1 cellular context compared by ENCODE assay signal in the genomic region with DNA sequence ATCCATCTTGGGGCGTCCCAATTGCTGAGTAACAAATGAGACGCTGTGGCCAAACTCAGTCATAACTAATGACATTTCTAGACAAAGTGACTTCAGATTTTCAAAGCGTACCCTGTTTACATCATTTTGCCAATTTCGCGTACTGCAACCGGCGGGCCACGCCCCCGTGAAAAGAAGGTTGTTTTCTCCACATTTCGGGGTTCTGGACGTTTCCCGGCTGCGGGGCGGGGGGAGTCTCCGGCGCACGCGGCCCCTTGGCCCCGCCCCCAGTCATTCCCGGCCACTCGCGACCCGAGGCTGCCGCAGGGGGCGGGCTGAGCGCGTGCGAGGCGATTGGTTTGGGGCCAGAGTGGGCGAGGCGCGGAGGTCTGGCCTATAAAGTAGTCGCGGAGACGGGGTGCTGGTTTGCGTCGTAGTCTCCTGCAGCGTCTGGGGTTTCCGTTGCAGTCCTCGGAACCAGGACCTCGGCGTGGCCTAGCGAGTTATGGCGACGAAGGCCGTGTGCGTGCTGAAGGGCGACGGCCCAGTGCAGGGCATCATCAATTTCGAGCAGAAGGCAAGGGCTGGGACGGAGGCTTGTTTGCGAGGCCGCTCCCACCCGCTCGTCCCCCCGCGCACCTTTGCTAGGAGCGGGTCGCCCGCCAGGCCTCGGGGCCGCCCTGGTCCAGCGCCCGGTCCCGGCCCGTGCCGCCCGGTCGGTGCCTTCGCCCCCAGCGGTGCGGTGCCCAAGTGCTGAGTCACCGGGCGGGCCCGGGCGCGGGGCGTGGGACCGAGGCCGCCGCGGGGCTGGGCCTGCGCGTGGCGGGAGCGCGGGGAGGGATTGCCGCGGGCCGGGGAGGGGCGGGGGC.
A peak's percentile ranks its signal among the peaks of the same experiment; 100 is the strongest.
TF ChIP-seq lines count a peak whose summit lies in the region.

Gene SOD1, plus strand, starts transcription at position 408 of the 848 bp plus-strand sequence. Its CDS starts 77 bp downstream, at position 485.

TF ChIP-seq in HepG2, 621 proteins besides CTCF, POLR2A, EP300 and RAD21 (continued from another document and continues in another):
- TF ChIP-seq, protein P1, sequence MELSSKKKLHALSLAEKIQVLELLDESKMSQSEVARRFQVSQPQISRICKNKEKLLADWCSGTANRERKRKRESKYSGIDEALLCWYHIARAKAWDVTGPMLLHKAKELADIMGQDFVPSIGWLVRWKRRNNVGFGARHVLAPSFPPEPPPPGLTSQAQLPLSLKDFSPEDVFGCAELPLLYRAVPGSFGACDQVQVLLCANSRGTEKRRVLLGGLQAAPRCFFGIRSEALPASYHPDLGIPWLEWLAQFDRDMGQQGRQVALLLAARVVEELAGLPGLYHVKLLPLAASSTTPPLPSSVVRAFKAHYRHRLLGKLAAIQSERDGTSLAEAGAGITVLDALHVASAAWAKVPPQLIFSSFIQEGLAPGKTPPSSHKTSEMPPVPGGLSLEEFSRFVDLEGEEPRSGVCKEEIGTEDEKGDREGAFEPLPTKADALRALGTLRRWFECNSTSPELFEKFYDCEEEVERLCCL (CRISPR knock-in tag; IDR thresholded peaks at IDR 0.05; ENCODE audit: borderline replicate concordance): peak; percentile 89; the same call in 1 of the 2 replicates
- TF ChIP-seq, protein P2, sequence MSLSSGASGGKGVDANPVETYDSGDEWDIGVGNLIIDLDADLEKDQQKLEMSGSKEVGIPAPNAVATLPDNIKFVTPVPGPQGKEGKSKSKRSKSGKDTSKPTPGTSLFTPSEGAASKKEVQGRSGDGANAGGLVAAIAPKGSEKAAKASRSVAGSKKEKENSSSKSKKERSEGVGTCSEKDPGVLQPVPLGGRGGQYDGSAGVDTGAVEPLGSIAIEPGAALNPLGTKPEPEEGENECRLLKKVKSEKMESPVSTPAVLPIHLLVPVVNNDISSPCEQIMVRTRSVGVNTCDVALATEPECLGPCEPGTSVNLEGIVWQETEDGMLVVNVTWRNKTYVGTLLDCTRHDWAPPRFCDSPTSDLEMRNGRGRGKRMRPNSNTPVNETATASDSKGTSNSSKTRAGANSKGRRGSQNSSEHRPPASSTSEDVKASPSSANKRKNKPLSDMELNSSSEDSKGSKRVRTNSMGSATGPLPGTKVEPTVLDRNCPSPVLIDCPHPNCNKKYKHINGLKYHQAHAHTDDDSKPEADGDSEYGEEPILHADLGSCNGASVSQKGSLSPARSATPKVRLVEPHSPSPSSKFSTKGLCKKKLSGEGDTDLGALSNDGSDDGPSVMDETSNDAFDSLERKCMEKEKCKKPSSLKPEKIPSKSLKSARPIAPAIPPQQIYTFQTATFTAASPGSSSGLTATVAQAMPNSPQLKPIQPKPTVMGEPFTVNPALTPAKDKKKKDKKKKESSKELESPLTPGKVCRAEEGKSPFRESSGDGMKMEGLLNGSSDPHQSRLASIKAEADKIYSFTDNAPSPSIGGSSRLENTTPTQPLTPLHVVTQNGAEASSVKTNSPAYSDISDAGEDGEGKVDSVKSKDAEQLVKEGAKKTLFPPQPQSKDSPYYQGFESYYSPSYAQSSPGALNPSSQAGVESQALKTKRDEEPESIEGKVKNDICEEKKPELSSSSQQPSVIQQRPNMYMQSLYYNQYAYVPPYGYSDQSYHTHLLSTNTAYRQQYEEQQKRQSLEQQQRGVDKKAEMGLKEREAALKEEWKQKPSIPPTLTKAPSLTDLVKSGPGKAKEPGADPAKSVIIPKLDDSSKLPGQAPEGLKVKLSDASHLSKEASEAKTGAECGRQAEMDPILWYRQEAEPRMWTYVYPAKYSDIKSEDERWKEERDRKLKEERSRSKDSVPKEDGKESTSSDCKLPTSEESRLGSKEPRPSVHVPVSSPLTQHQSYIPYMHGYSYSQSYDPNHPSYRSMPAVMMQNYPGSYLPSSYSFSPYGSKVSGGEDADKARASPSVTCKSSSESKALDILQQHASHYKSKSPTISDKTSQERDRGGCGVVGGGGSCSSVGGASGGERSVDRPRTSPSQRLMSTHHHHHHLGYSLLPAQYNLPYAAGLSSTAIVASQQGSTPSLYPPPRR (CRISPR knock-in tag; IDR thresholded peaks at IDR 0.05; ENCODE audit: borderline replicate concordance): no peak
- TF ChIP-seq, protein P3, sequence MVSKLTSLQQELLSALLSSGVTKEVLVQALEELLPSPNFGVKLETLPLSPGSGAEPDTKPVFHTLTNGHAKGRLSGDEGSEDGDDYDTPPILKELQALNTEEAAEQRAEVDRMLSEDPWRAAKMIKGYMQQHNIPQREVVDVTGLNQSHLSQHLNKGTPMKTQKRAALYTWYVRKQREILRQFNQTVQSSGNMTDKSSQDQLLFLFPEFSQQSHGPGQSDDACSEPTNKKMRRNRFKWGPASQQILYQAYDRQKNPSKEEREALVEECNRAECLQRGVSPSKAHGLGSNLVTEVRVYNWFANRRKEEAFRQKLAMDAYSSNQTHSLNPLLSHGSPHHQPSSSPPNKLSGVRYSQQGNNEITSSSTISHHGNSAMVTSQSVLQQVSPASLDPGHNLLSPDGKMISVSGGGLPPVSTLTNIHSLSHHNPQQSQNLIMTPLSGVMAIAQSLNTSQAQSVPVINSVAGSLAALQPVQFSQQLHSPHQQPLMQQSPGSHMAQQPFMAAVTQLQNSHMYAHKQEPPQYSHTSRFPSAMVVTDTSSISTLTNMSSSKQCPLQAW (CRISPR knock-in tag; IDR thresholded peaks at IDR 0.05): peak; percentile 57; the same call in 1 of the 2 replicates
- no peak for TF ChIP-seq ZNF343 (CRISPR knock-in tag; IDR thresholded peaks at IDR 0.05)
- TF ChIP-seq KAT8 (CRISPR knock-in tag; IDR thresholded peaks at IDR 0.05): peak; percentile 57
- TF ChIP-seq KDM6A (CRISPR knock-in tag; IDR thresholded peaks at IDR 0.05; ENCODE audit: low read depth): 0 out of 2 replicates have a peak, but pooled peaks have one; percentile 10
- peak; percentile 90 for TF ChIP-seq DMAP1 (CRISPR knock-in tag; IDR thresholded peaks at IDR 0.05)
- peak; percentile 93 for TF ChIP-seq POGK (CRISPR knock-in tag; conservative IDR thresholded peaks at IDR 0.05)
- TF ChIP-seq NPAS2 (CRISPR knock-in tag; IDR thresholded peaks at IDR 0.05; ENCODE audit: borderline replicate concordance): no peak
- TF ChIP-seq ZSCAN25 (CRISPR knock-in tag; IDR thresholded peaks at IDR 0.05): no peak
- TF ChIP-seq NFYB (CRISPR knock-in tag; IDR thresholded peaks at IDR 0.05): peak; percentile 85
- peak; percentile 99 for TF ChIP-seq ZFY (CRISPR knock-in tag; IDR thresholded peaks at IDR 0.05)
- TF ChIP-seq ELF1 (CRISPR knock-in tag; IDR thresholded peaks at IDR 0.05): peak; percentile 36; the same call in 1 of the 2 replicates
- no peak for TF ChIP-seq ATF1 (CRISPR knock-in tag; IDR thresholded peaks at IDR 0.05)
- TF ChIP-seq, protein P4, sequence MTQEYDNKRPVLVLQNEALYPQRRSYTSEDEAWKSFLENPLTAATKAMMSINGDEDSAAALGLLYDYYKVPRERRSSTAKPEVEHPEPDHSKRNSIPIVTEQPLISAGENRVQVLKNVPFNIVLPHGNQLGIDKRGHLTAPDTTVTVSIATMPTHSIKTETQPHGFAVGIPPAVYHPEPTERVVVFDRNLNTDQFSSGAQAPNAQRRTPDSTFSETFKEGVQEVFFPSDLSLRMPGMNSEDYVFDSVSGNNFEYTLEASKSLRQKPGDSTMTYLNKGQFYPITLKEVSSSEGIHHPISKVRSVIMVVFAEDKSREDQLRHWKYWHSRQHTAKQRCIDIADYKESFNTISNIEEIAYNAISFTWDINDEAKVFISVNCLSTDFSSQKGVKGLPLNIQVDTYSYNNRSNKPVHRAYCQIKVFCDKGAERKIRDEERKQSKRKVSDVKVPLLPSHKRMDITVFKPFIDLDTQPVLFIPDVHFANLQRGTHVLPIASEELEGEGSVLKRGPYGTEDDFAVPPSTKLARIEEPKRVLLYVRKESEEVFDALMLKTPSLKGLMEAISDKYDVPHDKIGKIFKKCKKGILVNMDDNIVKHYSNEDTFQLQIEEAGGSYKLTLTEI (CRISPR knock-in tag; conservative IDR thresholded peaks at IDR 0.05): no peak
- 0 out of 2 replicates have a peak, but pooled peaks have one; percentile 41 for TF ChIP-seq ZNF124 (CRISPR knock-in tag; IDR thresholded peaks at IDR 0.05)
- TF ChIP-seq YEATS4 (CRISPR knock-in tag; IDR thresholded peaks at IDR 0.05; ENCODE audit: borderline replicate concordance): peak; percentile 93
- TF ChIP-seq MEIS1 (CRISPR knock-in tag; IDR thresholded peaks at IDR 0.05; ENCODE audit: borderline replicate concordance): 0 out of 2 replicates have a peak, but pooled peaks have one; percentile 69
- TF ChIP-seq KMT2A (CRISPR knock-in tag; IDR thresholded peaks at IDR 0.05): peak; percentile 61
- TF ChIP-seq NR1H2 (CRISPR knock-in tag; IDR thresholded peaks at IDR 0.05; ENCODE audit: borderline replicate concordance, low read depth): 0 out of 2 replicates have a peak, but pooled peaks have one; percentile 72
- peak; percentile 68 for TF ChIP-seq FOXO1 (CRISPR knock-in tag; IDR thresholded peaks at IDR 0.05)
- peak; percentile 86 for TF ChIP-seq DZIP1 (CRISPR knock-in tag; IDR thresholded peaks at IDR 0.05)
- TF ChIP-seq, protein P5, sequence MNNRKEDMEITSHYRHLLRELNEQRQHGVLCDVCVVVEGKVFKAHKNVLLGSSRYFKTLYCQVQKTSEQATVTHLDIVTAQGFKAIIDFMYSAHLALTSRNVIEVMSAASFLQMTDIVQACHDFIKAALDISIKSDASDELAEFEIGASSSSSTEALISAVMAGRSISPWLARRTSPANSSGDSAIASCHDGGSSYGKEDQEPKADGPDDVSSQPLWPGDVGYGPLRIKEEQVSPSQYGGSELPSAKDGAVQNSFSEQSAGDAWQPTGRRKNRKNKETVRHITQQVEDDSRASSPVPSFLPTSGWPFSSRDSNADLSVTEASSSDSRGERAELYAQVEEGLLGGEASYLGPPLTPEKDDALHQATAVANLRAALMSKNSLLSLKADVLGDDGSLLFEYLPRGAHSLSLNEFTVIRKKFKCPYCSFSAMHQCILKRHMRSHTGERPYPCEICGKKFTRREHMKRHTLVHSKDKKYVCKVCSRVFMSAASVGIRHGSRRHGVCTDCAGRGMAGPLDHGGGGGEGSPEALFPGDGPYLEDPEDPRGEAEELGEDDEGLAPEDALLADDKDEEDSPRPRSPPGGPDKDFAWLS (CRISPR knock-in tag; IDR thresholded peaks at IDR 0.05; ENCODE audit: borderline replicate concordance): no peak
- no peak for TF ChIP-seq DBP (CRISPR knock-in tag; IDR thresholded peaks at IDR 0.05; ENCODE audit: not compliant biosample characterization)
- TF ChIP-seq STAT6 (CRISPR knock-in tag; IDR thresholded peaks at IDR 0.05; ENCODE audit: borderline replicate concordance): no peak
